In genomic region chr13:79227418-79227817, GRCh38 we compare ENCODE assay signal across 13 cellular contexts.
DNase-seq lines count a peak whose midpoint lies in the region; ATAC-seq and TF ChIP-seq lines count a peak whose summit lies in the region.
"Had no signal": no experiment of that assay in that cellular context is flagged by ENCODE, and none has a peak within 500 bp of the region (broad histone marks: within the 10 kb centered on the region; RNA-seq: fewer than 3 reads in every experiment).

No MANE protein-coding gene starts in this region.

- no peak overlapping the region for H3K27ac ChIP-seq in upper lobe of right lung
- H3K27ac ChIP-seq: testis had no signal

- no peaks in the 10 kb centered on the region for H3K9me3 ChIP-seq in upper lobe of right lung
- H3K9me3 ChIP-seq: testis had no signal

- intact Hi-C loops in upper lobe of right lung (cut with DNase I), result no loop called here

- no peaks in the 10 kb centered on the region for H3K36me3 ChIP-seq in upper lobe of right lung

- ATAC-seq in GM18499 (IDR thresholded peaks at IDR 0.05; ENCODE audit: insufficient read depth, unreplicated experiment) (peak; percentile 96), GM21390 (IDR thresholded peaks at IDR 0.05; ENCODE audit: unreplicated experiment) (peak; percentile 92), HG03095 (IDR thresholded peaks at IDR 0.05; ENCODE audit: unreplicated experiment) (peak; percentile 81), upper lobe of right lung (no peak)
- ATAC-seq: activated T-cell treated with anti-CD3 and anti-CD28 coated beads, Interleukin-2, amount 50 U/mL, for 4 hours had no signal

- peak; percentile 44 to 86 for DNase-seq in NOMO-1 (lab: John Stamatoyannopoulos, UW; ENCODE audit: unreplicated experiment in 2 of 2)
- DNase-seq in NCI-H2227 (lab: John Stamatoyannopoulos, UW; ENCODE audit: unreplicated experiment), result no peak
- DNase-seq in upper lobe of right lung, result no peak
- DNase-seq in nucleus accumbens (lab: John Stamatoyannopoulos, UW), result no peak
- no peak for DNase-seq in NCI-H1694 (lab: John Stamatoyannopoulos, UW)
- DNase-seq: activated T-cell treated with anti-CD3 and anti-CD28 coated beads, Interleukin-2, amount 50 U/mL, for 4 hours; CD4-positive, CD25-positive, alpha-beta regulatory T cell; NCI-H1105; stimulated activated CD4-positive, alpha-beta T cell treated with anti-CD3 and anti-CD28 coated beads, Interleukin-15, amount 100 ng/mL, for 24 hours; testis had no signal

- no peaks in the 10 kb centered on the region for H3K4me1 ChIP-seq in upper lobe of right lung
- H3K4me1 ChIP-seq: testis had no signal

- no peaks in the 10 kb centered on the region for H3K27me3 ChIP-seq in upper lobe of right lung
- H3K27me3 ChIP-seq: testis had no signal

- TF ChIP-seq CTCF in upper lobe of right lung (IDR thresholded peaks at IDR 0.05), result no peak

- H3K4me3 ChIP-seq in upper lobe of right lung, result no peak overlapping the region
- H3K4me3 ChIP-seq: testis had no signal

Comparison
In these comparisons a context has a peak if more than half of its experiments do, and no peak if none do; other contexts are left out.
1. DNase-seq: peak in NOMO-1 (2 of 2); none in NCI-H2227 (single experiment), upper lobe of right lung (single experiment), nucleus accumbens (0 of 56) and NCI-H1694 (single experiment).